ENCODE assay signal across 8 cellular contexts in genomic region chr18:79988079-79988924, GRCh38. TPM values are rescaled to one million over a fixed set of nuclear protein-coding genes. Genes with fewer than 3 reads are reported as not detected.
DNase-seq lines count a peak whose midpoint lies in the region; FAIRE-seq and TF ChIP-seq lines count a peak whose summit lies in the region.

A gene with protein sequence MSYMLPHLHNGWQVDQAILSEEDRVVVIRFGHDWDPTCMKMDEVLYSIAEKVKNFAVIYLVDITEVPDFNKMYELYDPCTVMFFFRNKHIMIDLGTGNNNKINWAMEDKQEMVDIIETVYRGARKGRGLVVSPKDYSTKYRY (minus strand): TSS chr18:79988563. CDS start chr18:79988392, 171 bp downstream.

- peaks cover 52% of the 10 kb centered on the region for H3K79me2 ChIP-seq in Loucy (ENCODE audit: insufficient read depth, low read length)

- H3K9me3 ChIP-seq in Loucy (ENCODE audit: insufficient read depth, low read depth, low read length), result no peaks in the 10 kb centered on the region

- no peaks in the 10 kb centered on the region for H3K9me2 ChIP-seq in Loucy (replicated peaks; ENCODE audit: low read depth, low read length)

- no peaks in the 10 kb centered on the region for H3K27me3 ChIP-seq in H7 (ENCODE audit: control insufficient read depth, insufficient read depth, low read length)
- no peaks in the 10 kb centered on the region for H3K27me3 ChIP-seq in Loucy (ENCODE audit: insufficient read depth, low read length, poor library complexity, severe bottlenecking)

- H3K4me3 ChIP-seq in H7 (ENCODE audit: insufficient read depth, low read depth, low read length) (peak within 1 kb of the TSS; percentile 97), Loucy (ENCODE audit: low read length, poor library complexity, severe bottlenecking) (peak within 1 kb of the TSS; percentile 91)

- H3K9ac ChIP-seq in Loucy (ENCODE audit: low read depth, low read length, poor library complexity, severe bottlenecking), result peak within 1 kb of the TSS; percentile 99

- in situ Hi-C loops in SK-MEL-5 (cut with HindIII; ENCODE audit: low pct_unique_long_range_greater_than_20kb, low sequenced_read_pairs), result no loop called here

- peak within 1 kb of the TSS; percentile 97 for H2AFZ ChIP-seq in Loucy (ENCODE audit: low read length)

- peak within 1 kb of the TSS; percentile 94 for H3K4me2 ChIP-seq in Loucy (ENCODE audit: low read depth, low read length, poor library complexity, severe bottlenecking)

- no peak for FAIRE-seq in frontal cortex (lab: Jason Lieb, UNC)

- DNase-seq in GM03348 (ENCODE audit: low spot score) (peak; percentile 94), H7 (peak; percentile 91), SK-MEL-5 (ENCODE audit: low read depth, low spot score) (peak; percentile 77), frontal cortex (ENCODE audit: low spot score in 2 of 2) (peak; percentile 87 to 90), nucleus accumbens (lab: John Stamatoyannopoulos, UW) (peak; percentile 10 to 89 (median 75)), superior temporal gyrus (ENCODE audit: extremely low spot score) (peak; percentile 88)
- DNase-seq in activated naive CD4-positive, alpha-beta T cell treated with Interleukin-2 at 50 U/mL for 16 hours, result peak; percentile 86

- peak; percentile 44; the same call in 1 of the 2 replicates for TF ChIP-seq CTCF in Loucy (conservative IDR thresholded peaks at IDR 0.05; ENCODE audit: low read length)

- H3F3A ChIP-seq in Loucy (ENCODE audit: low read depth), result no peaks in the 10 kb centered on the region

- H4K20me1 ChIP-seq in Loucy (ENCODE audit: insufficient read depth, low read length, poor library complexity, severe bottlenecking), result peaks cover 48% of the 10 kb centered on the region

- peaks cover 48% of the 10 kb centered on the region for H3K4me1 ChIP-seq in Loucy (ENCODE audit: insufficient read depth, low read length, poor library complexity, severe bottlenecking)

- H3K36me3 ChIP-seq in H7 (replicated peaks; ENCODE audit: control insufficient read depth, insufficient read depth, low read length) (peaks cover 7% of the 10 kb centered on the region), Loucy (ENCODE audit: insufficient read depth, low read length) (no peaks in the 10 kb centered on the region)

RNA-seq across cellular contexts. Expression of the gene that starts here (rescaled TPM):
- total RNA-seq in H7 (2014; rRNA removed; shearing (Covaris generic)), result 80.2 and 98.4 TPM in 2 replicates
- total RNA-seq in SK-MEL-5 (2014; rRNA removed; shearing (Covaris generic)), result 126 and 158 TPM in 2 replicates
- polyA plus RNA-seq in SK-MEL-5 (2015; cell fraction: cytosol; rRNA removed), result 61.0 and 94.6 TPM in 2 replicates
- 18.6 and 22.5 TPM in 2 replicates for polyA plus RNA-seq in SK-MEL-5 (2015; cell fraction: nucleus; rRNA removed)
- total RNA-seq in frontal cortex, result 39.1 TPM

Comparison
In these comparisons a context has a peak if more than half of its experiments do, and no peak if none do; other contexts are left out.
1. Peak in every context shown above with its lines: DNase-seq and H3K4me3 ChIP-seq.